8 cellular contexts compared by ENCODE assay signal in the genomic region with DNA sequence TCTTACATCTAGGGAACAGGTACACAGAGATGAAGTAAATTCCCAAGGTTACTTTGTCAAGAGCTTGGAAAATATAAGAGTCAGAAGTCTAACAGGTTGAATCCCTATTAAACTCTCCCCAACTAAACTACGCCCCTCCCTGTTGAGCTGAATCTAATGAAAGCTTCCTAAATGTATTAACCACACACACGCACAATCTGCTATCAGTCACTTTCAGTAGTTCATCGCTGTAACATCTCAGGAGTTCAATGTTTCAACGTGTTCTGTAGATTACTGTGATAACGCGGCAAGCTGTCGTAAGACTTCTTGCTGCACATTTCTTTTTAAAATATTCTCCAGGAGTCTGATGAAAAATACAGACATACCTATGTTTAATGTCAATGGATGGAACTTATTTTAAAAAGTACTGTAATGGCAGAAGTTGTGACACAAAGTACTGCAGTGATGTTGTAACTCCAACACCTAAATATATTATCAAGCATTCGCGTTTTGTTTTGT. TPM values are rescaled to one million over a fixed set of nuclear protein-coding genes. Genes with fewer than 3 reads are reported as not detected.
DNase-seq lines count a peak whose midpoint lies in the region; ATAC-seq and TF ChIP-seq lines count a peak whose summit lies in the region.

No MANE protein-coding gene starts in this region.

- CTCF ChIA-PET in activated CD8-positive, alpha-beta T cell treated with anti-CD3 and anti-CD28 coated beads for 36 hours (lab: Charles Lee), result interaction anchor here (0.7 to 6.6 kb wide), 5 partner anchors 12 to 102 kb away, joined by 4 to 42 read pairs (median 5); no protein-coding TSS in a partner anchor

- peak overlapping the region; percentile 92 for H3K27ac ChIP-seq in thymus (ENCODE audit: low read depth)

- H3K4me3 ChIP-seq in kidney epithelial cell (ENCODE audit: low read depth, low read length), result peak overlapping the region; percentile 40
- H3K4me3 ChIP-seq in thymus (ENCODE audit: low read length), result peak overlapping the region; percentile 78

- peaks cover 24% of the 10 kb centered on the region for H3K4me1 Mint-ChIP-seq in CD14-positive monocyte
- peaks cover 22% of the 10 kb centered on the region for H3K4me1 Mint-ChIP-seq in activated CD8-positive, alpha-beta T cell treated with anti-CD3 and anti-CD28 coated beads for 36 hours (ENCODE audit: low read depth)

- WGBS in thymus, result 57% methylated on average over 9 of the region's 9 CpGs

- H3K4me3 Mint-ChIP-seq in CD14-positive monocyte, result peak overlapping the region; percentile 90 to 97
- peak overlapping the region; percentile 98 for H3K4me3 Mint-ChIP-seq in activated CD8-positive, alpha-beta T cell treated with anti-CD3 and anti-CD28 coated beads for 36 hours

- peaks cover 3% of the 10 kb centered on the region for H3K4me1 ChIP-seq in thymus (ENCODE audit: control insufficient read depth, insufficient read depth, low read length)

- POLR2A ChIA-PET in activated CD8-positive, alpha-beta T cell treated with anti-CD3 and anti-CD28 coated beads for 36 hours (lab: Charles Lee), result interaction anchor here (0.6 to 5.3 kb wide), 16 partner anchors 9 to 196 kb away, joined by 3 to 70 read pairs (median 4); partner anchors contain the start of genes APAF1, IKBIP and TMPO

- H3K27me3 Mint-ChIP-seq in CD14-positive monocyte (ENCODE audit: low read depth in 3 of 3), result peaks cover 2 to 5% (median 2%) of the 10 kb centered on the region in 3 donors
- H3K27me3 Mint-ChIP-seq in activated CD8-positive, alpha-beta T cell treated with anti-CD3 and anti-CD28 coated beads for 36 hours, result no peaks in the 10 kb centered on the region

- no peak for TF ChIP-seq CTCF in CD14-positive monocyte (IDR thresholded peaks at IDR 0.05)
- TF ChIP-seq CTCF in activated CD8-positive, alpha-beta T cell treated with anti-CD3 and anti-CD28 coated beads for 36 hours (IDR thresholded peaks at IDR 0.05), result no peak
- TF ChIP-seq CTCF in kidney epithelial cell (IDR thresholded peaks at IDR 0.05; ENCODE audit: insufficient read depth, low read length, poor library complexity, severe bottlenecking), result no peak

- DNase-seq in CD14-positive monocyte (ENCODE audit: low spot score) (no peak), kidney epithelial cell (ENCODE audit: low read depth) (no peak), COLO829 (ENCODE audit: low spot score) (no peak)
- DNase-seq in activated CD8-positive, alpha-beta T cell treated with anti-CD3 and anti-CD28 coated beads for 36 hours, result peak; percentile 13
- no peak for DNase-seq in activated CD4-positive, CD25-positive, alpha-beta regulatory T cell treated with anti-CD3 and anti-CD28 coated beads, Interleukin-2, amount 50 U/mL, for 72 hours

- intact Hi-C loops in CD14-positive monocyte (cut with micrococcal nuclease), result loop anchor here in 1 of 2 donors (5.0 kb wide), 1 partner anchor 54 kb away; the partner anchor contains the start of gene APAF1
- intact Hi-C loops in activated CD8-positive, alpha-beta T cell treated with anti-CD3 and anti-CD28 coated beads for 36 hours (cut with micrococcal nuclease), result loop anchor here (5.0 kb wide), 1 partner anchor 76 kb away; the partner anchor contains the start of gene TMPO

- H3K36me3 ChIP-seq in kidney epithelial cell (ENCODE audit: control insufficient read depth, insufficient read depth, low read length) (no peaks in the 10 kb centered on the region), thymus (ENCODE audit: control insufficient read depth, insufficient read depth) (peaks cover 7% of the 10 kb centered on the region)

- ATAC-seq in HG03558 (IDR thresholded peaks at IDR 0.05; ENCODE audit: extremely low read depth, unreplicated experiment), result peak; percentile 1
- ATAC-seq in activated CD8-positive, alpha-beta T cell treated with anti-CD3 and anti-CD28 coated beads for 36 hours, result peak; percentile 2
- no peak for ATAC-seq in HG03432 (IDR thresholded peaks at IDR 0.05; ENCODE audit: unreplicated experiment)

- H3K27me3 ChIP-seq in kidney epithelial cell (ENCODE audit: control insufficient read depth, insufficient read depth, low read length) (no peaks in the 10 kb centered on the region), thymus (ENCODE audit: control insufficient read depth, insufficient read depth) (no peaks in the 10 kb centered on the region)

- H3K9me3 Mint-ChIP-seq in CD14-positive monocyte, result peaks cover 0 to 2% (median 0%) of the 10 kb centered on the region in 7 donors
- H3K9me3 Mint-ChIP-seq in activated CD8-positive, alpha-beta T cell treated with anti-CD3 and anti-CD28 coated beads for 36 hours, result no peaks in the 10 kb centered on the region

- peak overlapping the region; percentile 95 to 99 (median 97) for H3K27ac Mint-ChIP-seq in CD14-positive monocyte
- peak overlapping the region; percentile 97 for H3K27ac Mint-ChIP-seq in activated CD8-positive, alpha-beta T cell treated with anti-CD3 and anti-CD28 coated beads for 36 hours

- H3K9me3 ChIP-seq in thymus (ENCODE audit: control insufficient read depth), result no peaks in the 10 kb centered on the region

- H3K36me3 Mint-ChIP-seq in CD14-positive monocyte, result peaks cover 20 to 25% of the 10 kb centered on the region in 2 donors
- peaks cover 39% of the 10 kb centered on the region for H3K36me3 Mint-ChIP-seq in activated CD8-positive, alpha-beta T cell treated with anti-CD3 and anti-CD28 coated beads for 36 hours (ENCODE audit: low read depth)

RNA-seq across cellular contexts. Expression of gene SLC25A3, which starts 0.6 kb away (rescaled TPM):
- polyA plus RNA-seq in CD14-positive monocyte (100 to 1,000 TPM; 342 to 453 TPM), thymus (374 TPM)
- total RNA-seq in activated CD8-positive, alpha-beta T cell treated with anti-CD3 and anti-CD28 coated beads for 36 hours, result 100 to 1,000 TPM; 665 to 672 TPM
- 726 and 727 TPM in 2 replicates for total RNA-seq in kidney epithelial cell

RNA-seq across cellular contexts. Expression of gene IKBIP, which starts 51.7 kb away (rescaled TPM):
- 10 to 100 TPM; 18.4 to 22.1 TPM for polyA plus RNA-seq in CD14-positive monocyte
- 10 to 100 TPM; 34.9 to 35.4 TPM for total RNA-seq in activated CD8-positive, alpha-beta T cell treated with anti-CD3 and anti-CD28 coated beads for 36 hours
- total RNA-seq in kidney epithelial cell, result 21.2 and 28.5 TPM in 2 replicates
- polyA plus RNA-seq in thymus, result 28.7 TPM

RNA-seq across cellular contexts. Expression of gene APAF1, which starts 52.2 kb away (rescaled TPM):
- polyA plus RNA-seq in CD14-positive monocyte, result 10 to 100 TPM; 29.5 to 36.7 TPM
- 10 to 100 TPM; 14.3 to 17.9 TPM for total RNA-seq in activated CD8-positive, alpha-beta T cell treated with anti-CD3 and anti-CD28 coated beads for 36 hours
- total RNA-seq in kidney epithelial cell, result 12.5 and 15.7 TPM in 2 replicates
- 14.2 TPM for polyA plus RNA-seq in thymus
